1 cellular context compared by ENCODE assay signal in genomic region chr3:37864904-37865303, GRCh38.
TF ChIP-seq lines count a peak whose summit lies in the region.

No MANE protein-coding gene starts in this region.

TF ChIP-seq in GM12878, 131 proteins besides CTCF, POLR2A, EP300 and RAD21 (continued from another document):
- TF ChIP-seq CUX1 (IDR thresholded peaks at IDR 0.05; ENCODE audit: insufficient replicate concordance, low read depth, low read length) = no peak
- TF ChIP-seq POU2F2 (IDR thresholded peaks at IDR 0.05; ENCODE audit: borderline replicate concordance, low read depth, low read length) = no peak
- TF ChIP-seq NR2C2 (IDR thresholded peaks at IDR 0.05; ENCODE audit: borderline replicate concordance, control insufficient read depth, insufficient read length, low read depth) = no peak
- no peak for TF ChIP-seq SIN3A (IDR thresholded peaks at IDR 0.05; ENCODE audit: low read depth, low read length)
- TF ChIP-seq USF2 (IDR thresholded peaks at IDR 0.05; ENCODE audit: borderline replicate concordance, low read depth, low read length) = no peak
- TF ChIP-seq HDGF (IDR thresholded peaks at IDR 0.05) = no peak
- TF ChIP-seq BCL11A (IDR thresholded peaks at IDR 0.05; ENCODE audit: low read depth, low read length) = no peak
- no peak for TF ChIP-seq ZNF622 (IDR thresholded peaks at IDR 0.05)
- TF ChIP-seq E2F8 (IDR thresholded peaks at IDR 0.05; ENCODE audit: low read depth, partially characterized antibody) = no peak
- no peak for TF ChIP-seq TAF1 (IDR thresholded peaks at IDR 0.05; ENCODE audit: borderline replicate concordance, low read depth, low read length)
- no peak for TF ChIP-seq NR2C1 (IDR thresholded peaks at IDR 0.05)
- no peak for TF ChIP-seq MEF2A (IDR thresholded peaks at IDR 0.05; ENCODE audit: insufficient read depth, low read depth, low read length)
- no peak for TF ChIP-seq ELK1 (IDR thresholded peaks at IDR 0.05; ENCODE audit: low read depth, low read length)
- no peak for TF ChIP-seq ZNF274 (IDR thresholded peaks at IDR 0.05; ENCODE audit: insufficient read depth, insufficient read length)
